Comparison of ENCODE assay signal across 1 cellular context in genomic region chr10:97134983-97135382, GRCh38.
TF ChIP-seq lines count a peak whose summit lies in the region.

No MANE protein-coding gene starts in this region.

TF ChIP-seq in H1, 55 proteins besides CTCF, POLR2A, EP300 and RAD21:
- no peak for TF ChIP-seq CHD1 (IDR thresholded peaks at IDR 0.05; ENCODE audit: low read depth, low read length)
- TF ChIP-seq CEBPB (IDR thresholded peaks at IDR 0.05; ENCODE audit: low read depth, low read length): no peak
- no peak for TF ChIP-seq HDAC2 (IDR thresholded peaks at IDR 0.05; ENCODE audit: borderline replicate concordance in 1 of 2, low read depth in 2 of 2, low read length in 2 of 2)
- no peak for TF ChIP-seq YY1 (IDR thresholded peaks at IDR 0.05; ENCODE audit: low read depth, low read length)
- TF ChIP-seq CBX5 (IDR thresholded peaks at IDR 0.05; ENCODE audit: low read depth, low read length): no peak
- TF ChIP-seq CHD2 (IDR thresholded peaks at IDR 0.05; ENCODE audit: low read length): no peak
- TF ChIP-seq POLR2AphosphoS5 (IDR thresholded peaks at IDR 0.05; ENCODE audit: low read depth, low read length): no peak
- no peak for TF ChIP-seq KDM5A (IDR thresholded peaks at IDR 0.05; ENCODE audit: low read length)
- TF ChIP-seq, protein P1, sequence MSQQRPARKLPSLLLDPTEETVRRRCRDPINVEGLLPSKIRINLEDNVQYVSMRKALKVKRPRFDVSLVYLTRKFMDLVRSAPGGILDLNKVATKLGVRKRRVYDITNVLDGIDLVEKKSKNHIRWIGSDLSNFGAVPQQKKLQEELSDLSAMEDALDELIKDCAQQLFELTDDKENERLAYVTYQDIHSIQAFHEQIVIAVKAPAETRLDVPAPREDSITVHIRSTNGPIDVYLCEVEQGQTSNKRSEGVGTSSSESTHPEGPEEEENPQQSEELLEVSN (IDR thresholded peaks at IDR 0.05): no peak
- no peak for TF ChIP-seq BCL11A (IDR thresholded peaks at IDR 0.05; ENCODE audit: low read depth in 2 of 2, low read length in 2 of 2)
- no peak for TF ChIP-seq JUN (IDR thresholded peaks at IDR 0.05; ENCODE audit: low read depth, low read length)
- no peak for TF ChIP-seq POU5F1 (IDR thresholded peaks at IDR 0.05; ENCODE audit: low read depth, low read length)
- TF ChIP-seq TBP (IDR thresholded peaks at IDR 0.05; ENCODE audit: low read depth, low read length): no peak
- no peak for TF ChIP-seq CTBP2 (IDR thresholded peaks at IDR 0.05; ENCODE audit: borderline replicate concordance, insufficient read depth, insufficient read length, low read length)
- no peak for TF ChIP-seq FOSL1 (IDR thresholded peaks at IDR 0.05; ENCODE audit: insufficient read depth, low read depth, low read length)
- TF ChIP-seq CBX8 (IDR thresholded peaks at IDR 0.05; ENCODE audit: borderline replicate concordance, low read depth, low read length): no peak
